Comparison of ENCODE assay signal across 24 cellular contexts in the genomic region with DNA sequence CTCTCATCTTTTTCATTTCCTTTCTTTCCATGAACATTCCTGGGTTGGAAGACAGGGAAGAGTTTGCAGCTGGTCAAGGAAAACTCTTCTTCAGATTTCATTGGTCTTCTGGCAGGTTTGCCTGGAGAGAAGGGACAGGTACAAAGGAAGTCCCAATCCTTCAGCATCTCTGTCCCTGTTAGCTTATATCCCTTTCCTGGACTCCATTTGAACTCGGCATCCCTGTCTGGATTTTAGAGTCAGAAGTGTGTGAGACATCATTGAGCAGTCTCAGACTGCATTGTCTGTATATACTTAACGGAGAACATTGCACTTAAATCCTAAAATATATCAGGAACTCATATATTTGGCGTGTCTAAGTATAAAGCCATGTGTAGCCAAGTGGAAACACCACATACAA. TPM values are rescaled to one million over a fixed set of nuclear protein-coding genes. Genes with fewer than 3 reads are reported as not detected.
DNase-seq lines count a peak whose midpoint lies in the region; ATAC-seq and TF ChIP-seq lines count a peak whose summit lies in the region.
"Had no signal": no experiment of that assay in that cellular context is flagged by ENCODE, and none has a peak within 500 bp of the region (broad histone marks: within the 10 kb centered on the region; RNA-seq: fewer than 3 reads in every experiment).

No MANE protein-coding gene starts in this region.

- peak; percentile 3 for ATAC-seq in GM18505 (IDR thresholded peaks at IDR 0.05; ENCODE audit: unreplicated experiment)
- peak; percentile 15 for ATAC-seq in HG02759 (IDR thresholded peaks at IDR 0.05; ENCODE audit: unreplicated experiment)
- ATAC-seq: T-helper 17 cell had no signal

- DNase-seq in OCI-M1 (lab: John Stamatoyannopoulos, UW) (peak; percentile 49), endothelial cell (ENCODE audit: low spot score) (no peak), activated gamma-delta T cell (lab: John Stamatoyannopoulos, UW) (no peak), NAMALWA (ENCODE audit: low spot score) (no peak), HK-2 (ENCODE audit: unreplicated experiment) (no peak), head of caudate nucleus (no peak)
- DNase-seq: activated naive CD8-positive, alpha-beta T cell treated with anti-CD3 and anti-CD28 coated beads for 36 hours; activated T-cell treated with anti-CD3 and anti-CD28 coated beads for 4 hours; aorta; CD4-positive, alpha-beta T cell; dermis blood vessel endothelial cell; kidney glomerular epithelial cell; NCI-H1436 treated with DMSO at 0.1 percent for 48 hours; NCI-H446; NCI-H82; stimulated activated CD4-positive, alpha-beta T cell treated with anti-CD3 and anti-CD28 coated beads, Interleukin-2, amount 100 ng/mL, for 24 hours; T-helper 17 cell; trophoblast cell had no signal

- no peaks in the 10 kb centered on the region for H3K9me3 Mint-ChIP-seq in endothelial cell (ENCODE audit: unreplicated experiment)
- H3K9me3 Mint-ChIP-seq: activated naive CD8-positive, alpha-beta T cell treated with anti-CD3 and anti-CD28 coated beads for 36 hours; CD4-positive, alpha-beta T cell; IgD-negative memory B cell had no signal

- peak overlapping the region; percentile 13 for H3K27ac Mint-ChIP-seq in endothelial cell (ENCODE audit: unreplicated experiment)
- H3K27ac Mint-ChIP-seq: activated naive CD8-positive, alpha-beta T cell treated with anti-CD3 and anti-CD28 coated beads for 36 hours; CD4-positive, alpha-beta T cell; IgD-negative memory B cell; T-helper 17 cell had no signal

- H3K4me3 Mint-ChIP-seq in endothelial cell (ENCODE audit: unreplicated experiment), result no peak overlapping the region
- H3K4me3 Mint-ChIP-seq: activated naive CD8-positive, alpha-beta T cell treated with anti-CD3 and anti-CD28 coated beads for 36 hours; CD4-positive, alpha-beta T cell; IgD-negative memory B cell; T-helper 17 cell had no signal

- H3K4me1 Mint-ChIP-seq in endothelial cell (ENCODE audit: unreplicated experiment), result peaks cover 7% of the 10 kb centered on the region

- intact Hi-C loops in head of caudate nucleus (cut with DNase I), result no loop called here

- no peaks in the 10 kb centered on the region for H3K36me3 Mint-ChIP-seq in endothelial cell (ENCODE audit: low read depth, unreplicated experiment)
- H3K36me3 Mint-ChIP-seq: activated naive CD8-positive, alpha-beta T cell treated with anti-CD3 and anti-CD28 coated beads for 36 hours; IgD-negative memory B cell had no signal

- H3K27me3 Mint-ChIP-seq in endothelial cell (ENCODE audit: unreplicated experiment), result no peaks in the 10 kb centered on the region

- no peak for TF ChIP-seq POLR2A in GM18505 (IDR thresholded peaks at IDR 0.05; ENCODE audit: borderline replicate concordance, extremely low read depth, insufficient read depth, insufficient read length)

- no peak for TF ChIP-seq CTCF in endothelial cell (IDR thresholded peaks at IDR 0.05; ENCODE audit: unreplicated experiment)

RNA-seq across cellular contexts. Expression of a gene that starts 54.9 kb away (rescaled TPM):
- total RNA-seq in endothelial cell (ENCODE audit: unreplicated experiment), result 23.1 TPM
- total RNA-seq: A172, MCF 10A, OCI-LY7 had no signal
